29 cellular contexts compared by ENCODE assay signal in the genomic region with DNA sequence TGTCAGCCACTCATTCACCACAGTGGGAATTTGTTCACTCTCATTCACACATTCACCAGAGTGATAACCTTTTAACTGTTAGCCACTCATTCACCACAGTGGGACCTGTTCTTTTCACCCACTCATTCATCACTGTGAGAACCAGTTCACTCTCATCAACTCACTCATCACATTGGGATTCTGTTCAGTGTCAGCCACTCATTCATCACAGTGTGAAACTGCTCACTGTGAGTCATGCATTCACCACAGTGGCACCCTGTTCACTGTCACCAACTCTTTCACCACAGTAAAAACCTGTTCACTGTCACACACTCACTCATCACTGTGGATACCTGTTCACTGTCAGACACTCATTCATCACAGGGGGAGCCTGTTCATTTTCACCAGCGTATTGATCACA.
"Had no signal": no experiment of that assay in that cellular context is flagged by ENCODE, and none has a peak within 500 bp of the region (broad histone marks: within the 10 kb centered on the region; RNA-seq: fewer than 3 reads in every experiment).

No MANE protein-coding gene starts in this region.

- H3K4me1 Mint-ChIP-seq: activated naive CD8-positive, alpha-beta T cell treated with anti-CD3 and anti-CD28 coated beads for 36 hours; activated naive CD8-positive, alpha-beta T cell treated with anti-CD3 and anti-CD28 coated beads, Interleukin-2, amount 50 U/mL, for 24 hours; endodermal cell had no signal

- H3K4me3 Mint-ChIP-seq: activated naive CD4-positive, alpha-beta T cell treated with anti-CD3 and anti-CD28 coated beads for 36 hours; activated naive CD8-positive, alpha-beta T cell treated with anti-CD3 and anti-CD28 coated beads for 36 hours; activated naive CD8-positive, alpha-beta T cell treated with anti-CD3 and anti-CD28 coated beads, Interleukin-2, amount 50 U/mL, for 24 hours; activated T-cell treated with anti-CD3 and anti-CD28 coated beads, Interleukin-2, amount 50 U/mL, for 24 hours; activated T-cell treated with anti-CD3 and anti-CD28 coated beads, Interleukin-2, amount 50 U/mL, for 72 hours; dendritic cell treated with granulocyte-macrophage colony-stimulating factor and Interleukin-4, amounts not matched to agents 40 ng/mL and 50 ng/mL, for 4 days; endodermal cell had no signal

- DNase-seq: activated CD4-positive, alpha-beta T cell treated with anti-CD3 and anti-CD28 coated beads for 48 hours; activated CD4-positive, alpha-beta T cell treated with anti-CD3 and anti-CD28 coated beads, Interleukin-2, amount 50 U/mL, for 1 hour; activated CD4-positive, alpha-beta T cell treated with anti-CD3 and anti-CD28 coated beads, Interleukin-2, amount 50 U/mL, for 48 hours; activated CD4-positive, CD25-positive, alpha-beta regulatory T cell; activated CD4-positive, CD25-positive, alpha-beta regulatory T cell treated with anti-CD3 and anti-CD28 coated beads, Interleukin-2, amount 50 U/mL, for 72 hours; activated CD8-positive, alpha-beta memory T cell treated with anti-CD3 and anti-CD28 coated beads, Interleukin-2, amount 50 U/mL, for 48 hours; activated effector memory CD4-positive, alpha-beta T cell treated with Interleukin-2 at 50 U/mL for 16 hours; activated gamma-delta T cell treated with Interleukin-2 at 50 U/mL for 16 hours; activated naive CD4-positive, alpha-beta T cell treated with anti-CD3 and anti-CD28 coated beads for 36 hours; activated naive CD8-positive, alpha-beta T cell treated with anti-CD3 and anti-CD28 coated beads for 36 hours; activated naive CD8-positive, alpha-beta T cell treated with anti-CD3 and anti-CD28 coated beads, Interleukin-2, amount 50 U/mL, for 24 hours; activated T-cell treated with anti-CD3 and anti-CD28 coated beads for 4 hours; activated T-cell treated with anti-CD3 and anti-CD28 coated beads, Interleukin-2, amount 50 U/mL, for 24 hours; activated T-cell treated with anti-CD3 and anti-CD28 coated beads, Interleukin-2, amount 50 U/mL, for 72 hours; adrenal gland; amygdala; aorta; body of pancreas; central memory CD4-positive, alpha-beta T cell; cerebellar nuclear complex; colonic mucosa; dorsolateral prefrontal cortex; effector memory CD4-positive, alpha-beta T cell; endodermal cell; gastrocnemius medialis; glutamatergic neuron; heart left ventricle; T-helper 2 cell had no signal

- H3K27ac Mint-ChIP-seq: activated naive CD4-positive, alpha-beta T cell treated with anti-CD3 and anti-CD28 coated beads for 36 hours; activated naive CD8-positive, alpha-beta T cell treated with anti-CD3 and anti-CD28 coated beads for 36 hours; activated naive CD8-positive, alpha-beta T cell treated with anti-CD3 and anti-CD28 coated beads, Interleukin-2, amount 50 U/mL, for 24 hours; activated T-cell treated with anti-CD3 and anti-CD28 coated beads, Interleukin-2, amount 50 U/mL, for 24 hours; activated T-cell treated with anti-CD3 and anti-CD28 coated beads, Interleukin-2, amount 50 U/mL, for 72 hours; dendritic cell treated with granulocyte-macrophage colony-stimulating factor and Interleukin-4, amounts not matched to agents 40 ng/mL and 50 ng/mL, for 4 days; endodermal cell had no signal

- H3K27me3 Mint-ChIP-seq: dendritic cell treated with granulocyte-macrophage colony-stimulating factor and Interleukin-4, amounts not matched to agents 40 ng/mL and 50 ng/mL, for 4 days had no signal
